Comparison of ENCODE assay signal across 8 cellular contexts in genomic region chr18:35497334-35498197, GRCh38. TPM values are rescaled to one million over a fixed set of nuclear protein-coding genes. Genes with fewer than 3 reads are reported as not detected.
DNase-seq lines count a peak whose midpoint lies in the region; ATAC-seq and TF ChIP-seq lines count a peak whose summit lies in the region.

Gene INO80C, minus strand, starts transcription at chr18:35497960. Its CDS starts 86 bp downstream, at chr18:35497874.

- peak in 1 of 4 donors; percentile 13 for TF ChIP-seq CTCF in right lobe of liver (IDR thresholded peaks at IDR 0.05)

- peak within 1 kb of the TSS; percentile 84 for H3K27ac ChIP-seq in CD4-positive, alpha-beta memory T cell (ENCODE audit: low read depth, low read length)
- H3K27ac ChIP-seq in right lobe of liver, result peak within 1 kb of the TSS; percentile 90 to 95 (median 94)

- H3K36me3 ChIP-seq in CD4-positive, alpha-beta memory T cell (ENCODE audit: insufficient read depth, low read length), result no peaks in the 10 kb centered on the region
- H3K36me3 ChIP-seq in right lobe of liver, result no peaks in the 10 kb centered on the region

- CTCF ChIA-PET in CD4-positive, alpha-beta memory T cell (lab: Charles Lee; ENCODE audit: partially characterized antibody), result interaction anchor here (1.2 to 1.4 kb wide), 4 partner anchors 120 to 472 kb away, joined by 3 read pairs; no protein-coding TSS in a partner anchor
- CTCF ChIA-PET in activated CD4-positive, alpha-beta memory T cell treated with anti-CD3 and anti-CD28 coated beads for 36 hours (lab: Charles Lee), result interaction anchor here (0.8 to 2.1 kb wide), 7 partner anchors 11 to 598 kb away, joined by 3 to 11 read pairs (median 3); no protein-coding TSS in a partner anchor

- under 1% methylated on average over 61 of the region's 63 CpGs for WGBS in right lobe of liver (ENCODE audit: insufficient coverage, low coverage, low lambda C conversion rate, missing lambda C conversion rate)

- H3K9me3 ChIP-seq in CD4-positive, alpha-beta memory T cell (ENCODE audit: control insufficient read depth in 1 of 2, low read length in 2 of 2), result no peaks in the 10 kb centered on the region
- peaks cover 0 to 2% (median 0%) of the 10 kb centered on the region in 4 donors for H3K9me3 ChIP-seq in right lobe of liver

- peak within 1 kb of the TSS; percentile 95 to 99 (median 96) for H3K4me3 Mint-ChIP-seq in CD4-positive, alpha-beta memory T cell
- H3K4me3 Mint-ChIP-seq in activated CD4-positive, alpha-beta memory T cell treated with anti-CD3 and anti-CD28 coated beads for 36 hours, result peak within 1 kb of the TSS; percentile 95

- POLR2A ChIA-PET in CD4-positive, alpha-beta memory T cell (lab: Charles Lee; ENCODE audit: partially characterized antibody), result interaction anchor here (0.6 to 2.1 kb wide), 18 partner anchors 83 to 1331 kb away, joined by 3 to 17 read pairs (median 6); partner anchors contain the start of genes ELP2, GALNT1, KIAA1328 and MAPRE2
- POLR2A ChIA-PET in activated CD4-positive, alpha-beta memory T cell treated with anti-CD3 and anti-CD28 coated beads for 36 hours (lab: Charles Lee), result interaction anchor here (0.9 to 2.7 kb wide), 9 partner anchors 14 to 475 kb away, joined by 3 to 16 read pairs (median 4); partner anchors contain the start of gene RMP24

- no peaks in the 10 kb centered on the region for H3K27me3 ChIP-seq in CD4-positive, alpha-beta memory T cell (ENCODE audit: insufficient read depth, low read length)
- no peaks in the 10 kb centered on the region for H3K27me3 ChIP-seq in right lobe of liver

- H3K4me3 ChIP-seq in CD4-positive, alpha-beta memory T cell (ENCODE audit: low read length in 2 of 2), result peak within 1 kb of the TSS; percentile 94 to 96
- peak within 1 kb of the TSS; percentile 45 to 76 (median 70) for H3K4me3 ChIP-seq in right lobe of liver

- intact Hi-C loops in CD4-positive, alpha-beta memory T cell (cut with micrococcal nuclease), result loop anchor here (1.0 to 10.0 kb wide), 11 partner anchors 84 to 633 kb away; partner anchors contain the start of genes GALNT1, MAPRE2, RMP24 and RPRD1A
- intact Hi-C loops in activated CD4-positive, alpha-beta memory T cell treated with anti-CD3 and anti-CD28 coated beads for 36 hours (cut with micrococcal nuclease), result loop anchor here (1.0 to 10.0 kb wide), 14 partner anchors 13 to 1327 kb away; partner anchors contain the start of genes ELP2, KIAA1328, MAPRE2 and RMP24
- intact Hi-C loops in right lobe of liver (cut with DNase I), result no loop called here

- peaks cover 14 to 39% (median 28%) of the 10 kb centered on the region in 4 donors for H3K4me1 Mint-ChIP-seq in CD4-positive, alpha-beta memory T cell
- H3K4me1 Mint-ChIP-seq in activated CD4-positive, alpha-beta memory T cell treated with anti-CD3 and anti-CD28 coated beads for 36 hours (ENCODE audit: low read depth), result peaks cover 26% of the 10 kb centered on the region

- peak; percentile 98 for TF ChIP-seq POLR2A in right lobe of liver (IDR thresholded peaks at IDR 0.05)

- H3K36me3 Mint-ChIP-seq in CD4-positive, alpha-beta memory T cell, result peaks cover 0 to 4% of the 10 kb centered on the region in 2 donors
- peaks cover 6% of the 10 kb centered on the region for H3K36me3 Mint-ChIP-seq in activated CD4-positive, alpha-beta memory T cell treated with anti-CD3 and anti-CD28 coated beads for 36 hours

- H3K27ac Mint-ChIP-seq in CD4-positive, alpha-beta memory T cell, result peak within 1 kb of the TSS; percentile 98 to 100 (median 100)
- peak within 1 kb of the TSS; percentile 98 for H3K27ac Mint-ChIP-seq in activated CD4-positive, alpha-beta memory T cell treated with anti-CD3 and anti-CD28 coated beads for 36 hours

- ATAC-seq in GM19455 (IDR thresholded peaks at IDR 0.05; ENCODE audit: unreplicated experiment) (peak; percentile 96), right lobe of liver (peak; percentile 96 to 98 (median 96))

- H3K9me3 Mint-ChIP-seq in CD4-positive, alpha-beta memory T cell, result peaks cover 0 to 2% (median 0%) of the 10 kb centered on the region in 8 donors
- H3K9me3 Mint-ChIP-seq in activated CD4-positive, alpha-beta memory T cell treated with anti-CD3 and anti-CD28 coated beads for 36 hours, result no peaks in the 10 kb centered on the region

- no peaks in the 10 kb centered on the region for H3K27me3 Mint-ChIP-seq in CD4-positive, alpha-beta memory T cell
- H3K27me3 Mint-ChIP-seq in activated CD4-positive, alpha-beta memory T cell treated with anti-CD3 and anti-CD28 coated beads for 36 hours, result no peaks in the 10 kb centered on the region

- peak; percentile 92 to 94 (median 93) for DNase-seq in CD4-positive, alpha-beta memory T cell
- DNase-seq in HK-2 (ENCODE audit: unreplicated experiment) (peak; percentile 83), NCI-H82 treated with DMSO at 0.1 percent for 48 hours (lab: John Stamatoyannopoulos, UW; ENCODE audit: unreplicated experiment) (peak; percentile 81), dermis microvascular lymphatic vessel endothelial cell (ENCODE audit: low read depth in 2 of 2) (peak; percentile 88 to 95), right lobe of liver (peak; percentile 93 to 94 (median 94))
- peak; percentile 95 for DNase-seq in activated CD4-positive, alpha-beta memory T cell treated with anti-CD3 and anti-CD28 coated beads for 36 hours
- peak; percentile 94 for DNase-seq in stimulated activated CD4-positive, alpha-beta T cell treated with anti-CD3 and anti-CD28 coated beads, Interleukin-4, amount 100 ng/mL, for 24 hours

- peaks cover 23% of the 10 kb centered on the region for H3K4me1 ChIP-seq in CD4-positive, alpha-beta memory T cell (ENCODE audit: insufficient read depth, low read length)
- peaks cover 0 to 13% (median 4%) of the 10 kb centered on the region in 4 donors for H3K4me1 ChIP-seq in right lobe of liver

RNA-seq across cellular contexts. Expression of gene INO80C, which starts in this region (rescaled TPM):
- 10 to 100 TPM; 27.3 to 30.3 TPM for total RNA-seq in CD4-positive, alpha-beta memory T cell
- 10 to 100 TPM; 18.9 to 28.9 TPM for polyA plus RNA-seq in CD4-positive, alpha-beta memory T cell
- 10 to 100 TPM; 25.3 to 28.5 TPM for total RNA-seq in activated CD4-positive, alpha-beta memory T cell treated with anti-CD3 and anti-CD28 coated beads for 36 hours
- total RNA-seq in dermis microvascular lymphatic vessel endothelial cell, result 8.3 and 13.8 TPM in 2 replicates
- total RNA-seq in right lobe of liver, result 10 to 100 TPM in 3 of 6 experiments, 1 to 10 TPM in 3; 6.4 to 12.7 (median 9.7) TPM

Comparison
In these comparisons a context has a peak if more than half of its experiments do, and no peak if none do; other contexts are left out.
1. Peak in every context shown above with its lines: DNase-seq, ATAC-seq, H3K4me3 ChIP-seq and H3K27ac ChIP-seq.
2. intact Hi-C loops: an anchor here in CD4-positive, alpha-beta memory T cell (1.0 to 10.0 kb wide) and activated CD4-positive, alpha-beta memory T cell treated with anti-CD3 and anti-CD28 coated beads for 36 hours (1.0 to 10.0 kb wide); none called in right lobe of liver.